ENCODE assay signal across 1 cellular context in genomic region chr6:119112856-119113530, GRCh38.
TF ChIP-seq lines count a peak whose summit lies in the region.

No MANE protein-coding gene starts in this region.

TF ChIP-seq in GM23338, 12 proteins besides CTCF, POLR2A, EP300 and RAD21 (continued from another document):
- no peak for TF ChIP-seq ZNF462 (CRISPR knock-in tag; IDR thresholded peaks at IDR 0.05)
- TF ChIP-seq EZH2phosphoT487 (IDR thresholded peaks at IDR 0.05; ENCODE audit: unreplicated experiment) = no peak
